9 cellular contexts compared by ENCODE assay signal in the genomic region with DNA sequence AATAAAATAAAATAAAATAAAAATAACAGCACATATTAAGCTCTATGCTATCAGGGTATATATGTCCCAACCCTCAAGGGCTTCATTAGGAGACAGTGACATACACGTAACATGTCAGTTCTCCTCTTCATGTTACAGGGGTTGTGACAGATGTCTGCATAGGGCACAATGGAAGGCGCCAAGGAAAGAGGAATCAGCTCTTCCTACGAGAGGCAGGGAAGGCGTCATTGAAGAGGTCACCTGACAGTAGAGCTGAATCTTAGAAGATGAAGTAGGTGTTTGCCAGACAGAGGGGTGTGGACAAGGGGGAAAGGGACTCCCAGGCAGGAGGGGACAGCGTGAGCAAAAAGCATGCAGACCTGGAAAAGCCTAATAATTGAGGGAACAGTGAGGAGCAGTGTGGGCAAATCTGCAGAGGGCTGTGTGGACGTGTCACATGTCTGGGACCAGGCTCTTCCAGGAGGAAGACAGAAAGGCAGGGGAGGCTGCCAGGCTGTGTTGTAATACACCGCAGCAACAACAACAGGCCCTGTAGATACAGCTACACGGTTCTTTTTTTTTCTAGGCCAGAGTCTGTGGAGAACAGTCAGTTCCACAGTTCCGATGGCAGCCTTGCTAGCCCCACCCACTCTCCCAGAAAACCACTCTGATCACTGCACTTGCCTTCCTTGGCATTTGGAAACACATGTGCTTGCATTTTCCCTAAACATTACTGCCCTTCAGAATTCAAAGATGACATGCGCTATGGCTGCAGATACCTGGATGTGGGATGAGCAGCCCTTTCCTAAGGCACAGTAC. TPM values are rescaled to one million over a fixed set of nuclear protein-coding genes. Genes with fewer than 3 reads are reported as not detected.
DNase-seq lines count a peak whose midpoint lies in the region; ATAC-seq and TF ChIP-seq lines count a peak whose summit lies in the region.
"Had no signal": no experiment of that assay in that cellular context is flagged by ENCODE, and none has a peak within 500 bp of the region (broad histone marks: within the 10 kb centered on the region; RNA-seq: fewer than 3 reads in every experiment).

No MANE protein-coding gene starts in this region.

- ATAC-seq in mucosa of descending colon (peak; percentile 2), thoracic aorta (ENCODE audit: insufficient number of reproducible peaks, low FRiP score, low read depth) (peak; percentile 69)

- intact Hi-C loops in esophagus squamous epithelium (cut with DNase I) (loop anchor here (5.0 kb wide), 1 partner anchor 36 kb away; no protein-coding TSS in a partner anchor), mucosa of descending colon (cut with DNase I, micrococcal nuclease) (no loop called here)

- H3K9me3 ChIP-seq in esophagus squamous epithelium (peaks cover 0 to 7% (median 0%) of the 10 kb centered on the region in 3 donors), mucosa of descending colon (no peaks in the 10 kb centered on the region), thoracic aorta (no peaks in the 10 kb centered on the region), BE2C (no peaks in the 10 kb centered on the region)

- H3K27ac ChIP-seq in esophagus squamous epithelium (peak overlapping the region; percentile 70 to 99 (median 93)), thoracic aorta (peak overlapping the region; percentile 73 to 75)

- no peaks in the 10 kb centered on the region for H3K36me3 ChIP-seq in esophagus squamous epithelium
- no peaks in the 10 kb centered on the region for H3K36me3 ChIP-seq in mucosa of descending colon (ENCODE audit: low read depth)
- H3K36me3 ChIP-seq in thoracic aorta: no peaks in the 10 kb centered on the region
- no peaks in the 10 kb centered on the region; the same call in 1 of the 2 replicates for H3K36me3 ChIP-seq in BE2C

- H3K4me1 ChIP-seq in esophagus squamous epithelium (peaks cover 19 to 37% (median 22%) of the 10 kb centered on the region in 3 donors), mucosa of descending colon (ENCODE audit: low read depth) (no peaks in the 10 kb centered on the region), thoracic aorta (ENCODE audit: control insufficient read depth in 1 of 2, low read depth in 2 of 2) (peaks cover 10 to 20% of the 10 kb centered on the region in 2 donors), BE2C (peaks cover 3% of the 10 kb centered on the region)

- H3K27me3 ChIP-seq in esophagus squamous epithelium (no peaks in the 10 kb centered on the region), thoracic aorta (replicated peaks; ENCODE audit: insufficient read depth) (no peaks in the 10 kb centered on the region), BE2C (no peaks in the 10 kb centered on the region)

- 42% methylated on average over 9 of the region's 10 CpGs for WGBS in esophagus squamous epithelium, 2 donors

- no peak for TF ChIP-seq CTCF in esophagus squamous epithelium (IDR thresholded peaks at IDR 0.05)
- no peak for TF ChIP-seq CTCF in mucosa of descending colon (IDR thresholded peaks at IDR 0.05)
- TF ChIP-seq CTCF in thoracic aorta (IDR thresholded peaks at IDR 0.05): no peak
- no peak for TF ChIP-seq CTCF in BE2C (IDR thresholded peaks at IDR 0.05; ENCODE audit: low read depth, low read length)

- no peak for DNase-seq in esophagus squamous epithelium (lab: John Stamatoyannopoulos, UW)
- DNase-seq in mucosa of descending colon: peak; percentile 43 to 79 (median 45)
- DNase-seq in thoracic aorta (ENCODE audit: low spot score): peak; percentile 68
- DNase-seq in stimulated activated CD4-positive, alpha-beta T cell treated with anti-CD3 and anti-CD28 coated beads, Interleukin-2, amount 100 ng/mL, for 48 hours: no peak
- no peak for DNase-seq in stimulated activated naive CD4-positive, alpha-beta T cell (lab: John Stamatoyannopoulos, UW)
- DNase-seq in BE2C: no peak
- no peak for DNase-seq in D341Med (ENCODE audit: low spot score)
- DNase-seq: activated gamma-delta T cell treated with Interleukin-2 at 50 U/mL for 16 hours had no signal

- H3K4me3 ChIP-seq in esophagus squamous epithelium (no peak overlapping the region), mucosa of descending colon (no peak overlapping the region), thoracic aorta (no peak overlapping the region), BE2C (ENCODE audit: low read depth, low read length) (no peak overlapping the region)

- no peak for TF ChIP-seq POLR2A in esophagus squamous epithelium (IDR thresholded peaks at IDR 0.05)

TF ChIP-seq in PFSK-1, 5 proteins besides CTCF, POLR2A, EP300 and RAD21:
- TF ChIP-seq, protein P1, sequence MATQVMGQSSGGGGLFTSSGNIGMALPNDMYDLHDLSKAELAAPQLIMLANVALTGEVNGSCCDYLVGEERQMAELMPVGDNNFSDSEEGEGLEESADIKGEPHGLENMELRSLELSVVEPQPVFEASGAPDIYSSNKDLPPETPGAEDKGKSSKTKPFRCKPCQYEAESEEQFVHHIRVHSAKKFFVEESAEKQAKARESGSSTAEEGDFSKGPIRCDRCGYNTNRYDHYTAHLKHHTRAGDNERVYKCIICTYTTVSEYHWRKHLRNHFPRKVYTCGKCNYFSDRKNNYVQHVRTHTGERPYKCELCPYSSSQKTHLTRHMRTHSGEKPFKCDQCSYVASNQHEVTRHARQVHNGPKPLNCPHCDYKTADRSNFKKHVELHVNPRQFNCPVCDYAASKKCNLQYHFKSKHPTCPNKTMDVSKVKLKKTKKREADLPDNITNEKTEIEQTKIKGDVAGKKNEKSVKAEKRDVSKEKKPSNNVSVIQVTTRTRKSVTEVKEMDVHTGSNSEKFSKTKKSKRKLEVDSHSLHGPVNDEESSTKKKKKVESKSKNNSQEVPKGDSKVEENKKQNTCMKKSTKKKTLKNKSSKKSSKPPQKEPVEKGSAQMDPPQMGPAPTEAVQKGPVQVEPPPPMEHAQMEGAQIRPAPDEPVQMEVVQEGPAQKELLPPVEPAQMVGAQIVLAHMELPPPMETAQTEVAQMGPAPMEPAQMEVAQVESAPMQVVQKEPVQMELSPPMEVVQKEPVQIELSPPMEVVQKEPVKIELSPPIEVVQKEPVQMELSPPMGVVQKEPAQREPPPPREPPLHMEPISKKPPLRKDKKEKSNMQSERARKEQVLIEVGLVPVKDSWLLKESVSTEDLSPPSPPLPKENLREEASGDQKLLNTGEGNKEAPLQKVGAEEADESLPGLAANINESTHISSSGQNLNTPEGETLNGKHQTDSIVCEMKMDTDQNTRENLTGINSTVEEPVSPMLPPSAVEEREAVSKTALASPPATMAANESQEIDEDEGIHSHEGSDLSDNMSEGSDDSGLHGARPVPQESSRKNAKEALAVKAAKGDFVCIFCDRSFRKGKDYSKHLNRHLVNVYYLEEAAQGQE (IDR thresholded peaks at IDR 0.05; ENCODE audit: insufficient read depth in 1 of 2, low read depth in 2 of 2, low read length in 2 of 2): no peak
- TF ChIP-seq FOXP2 (optimal IDR thresholded peaks at IDR 0.05; ENCODE audit: borderline replicate concordance, extremely low read depth, extremely low read length, insufficient read depth) (peak; percentile 38), POLR2AphosphoS5 (IDR thresholded peaks at IDR 0.05; ENCODE audit: low read depth, low read length) (no peak)

RNA-seq across cellular contexts. Expression of a gene that starts 2.5 kb away (rescaled TPM):
- 19.6 TPM for polyA plus RNA-seq in PFSK-1 (2012; ENCODE audit: insufficient read length, low read depth)
- 100 to 1,000 TPM in 2 of 4 donors, 10 to 100 TPM in 2; 65.0 to 273 (median 103) TPM for total RNA-seq in esophagus squamous epithelium
- 100 to 1,000 TPM in 2 of 3 donors, 10 to 100 TPM in 1; 22.1 to 174 (median 150) TPM for total RNA-seq in mucosa of descending colon
- 100 to 1,000 TPM; 156 to 271 TPM for total RNA-seq in thoracic aorta
- 35.2 TPM for polyA plus RNA-seq in BE2C (2012; ENCODE audit: insufficient read depth, insufficient read length, low read depth)

RNA-seq across cellular contexts. Expression of a gene that starts 45.6 kb away (rescaled TPM):
- polyA plus RNA-seq in PFSK-1 (2012; ENCODE audit: insufficient read length, low read depth): 1.2 TPM
- 1 to 10 TPM in 1 of 4 donors, under 1 TPM in 1, not detected in 2; 0.26 to 1.5 TPM for total RNA-seq in esophagus squamous epithelium
- under 1 TPM; 0.31 to 0.55 (median 0.44) TPM for total RNA-seq in mucosa of descending colon
- total RNA-seq in thoracic aorta: not detected
- polyA plus RNA-seq in BE2C (2012; ENCODE audit: insufficient read depth, insufficient read length, low read depth): 3.1 TPM

Comparison
In these comparisons a context has a peak if more than half of its experiments do, and no peak if none do; other contexts are left out.
1. DNase-seq: peak in mucosa of descending colon (3 of 3) and thoracic aorta (single experiment); none in esophagus squamous epithelium (single experiment), stimulated activated CD4-positive, alpha-beta T cell treated with anti-CD3 and anti-CD28 coated beads, Interleukin-2, amount 100 ng/mL, for 48 hours (0 of 2), stimulated activated naive CD4-positive, alpha-beta T cell (0 of 6), BE2C (single experiment) and D341Med (single experiment).